ENCODE assay signal across 9 cellular contexts in genomic region chr1:39214021-39214713, GRCh38. TPM values are rescaled to one million over a fixed set of nuclear protein-coding genes. Genes with fewer than 3 reads are reported as not detected.
DNase-seq lines count a peak whose midpoint lies in the region; ATAC-seq lines count a peak whose summit lies in the region.
"Had no signal": no experiment of that assay in that cellular context is flagged by ENCODE, and none has a peak within 500 bp of the region (broad histone marks: within the 10 kb centered on the region; RNA-seq: fewer than 3 reads in every experiment).

No MANE protein-coding gene starts in this region.

- no peaks in the 10 kb centered on the region for H3K27me3 Mint-ChIP-seq in stimulated activated naive CD8-positive, alpha-beta T cell treated with anti-CD3 and anti-CD28 coated beads, Interleukin-15, Interleukin-2, amounts not matched to agents 100 ng/mL and 50 ng/mL, for 24 hours
- no peaks in the 10 kb centered on the region for H3K27me3 Mint-ChIP-seq in stimulated activated naive CD8-positive, alpha-beta T cell treated with anti-CD3 and anti-CD28 coated beads, Interleukin-15, amount 100 ng/mL, for 72 hours

- H3K4me3 Mint-ChIP-seq in stimulated activated naive CD8-positive, alpha-beta T cell treated with anti-CD3 and anti-CD28 coated beads, Interleukin-15, Interleukin-2, amounts not matched to agents 100 ng/mL and 50 ng/mL, for 24 hours, result peak overlapping the region; percentile 95
- H3K4me3 Mint-ChIP-seq in stimulated activated naive CD8-positive, alpha-beta T cell treated with anti-CD3 and anti-CD28 coated beads, Interleukin-15, amount 100 ng/mL, for 72 hours, result peak overlapping the region in 1 of 2 donors; percentile 86

- peaks cover 66% of the 10 kb centered on the region for H3K4me1 Mint-ChIP-seq in stimulated activated naive CD8-positive, alpha-beta T cell treated with anti-CD3 and anti-CD28 coated beads, Interleukin-15, Interleukin-2, amounts not matched to agents 100 ng/mL and 50 ng/mL, for 24 hours (ENCODE audit: low read depth)
- H3K4me1 Mint-ChIP-seq in stimulated activated naive CD8-positive, alpha-beta T cell treated with anti-CD3 and anti-CD28 coated beads, Interleukin-15, amount 100 ng/mL, for 72 hours, result peaks cover 46% of the 10 kb centered on the region

- peak overlapping the region; percentile 77 to 91 for H3K27ac ChIP-seq in aorta (ENCODE audit: low read depth in 1 of 2, low read length in 2 of 2)

- no peaks in the 10 kb centered on the region for H3K27me3 ChIP-seq in aorta (ENCODE audit: control insufficient read depth in 1 of 2, insufficient read depth in 2 of 2, low read length in 1 of 2)

- no peaks in the 10 kb centered on the region for H3K9me3 ChIP-seq in aorta (ENCODE audit: control insufficient read depth, low read length)

- no peaks in the 10 kb centered on the region for H3K36me3 ChIP-seq in aorta (ENCODE audit: control insufficient read depth in 1 of 2, insufficient read depth in 2 of 2, low read length in 1 of 2)

- no peaks in the 10 kb centered on the region for H3K9me3 Mint-ChIP-seq in stimulated activated naive CD8-positive, alpha-beta T cell treated with anti-CD3 and anti-CD28 coated beads, Interleukin-15, Interleukin-2, amounts not matched to agents 100 ng/mL and 50 ng/mL, for 24 hours
- peaks cover 0 to 5% of the 10 kb centered on the region in 2 donors for H3K9me3 Mint-ChIP-seq in stimulated activated naive CD8-positive, alpha-beta T cell treated with anti-CD3 and anti-CD28 coated beads, Interleukin-15, amount 100 ng/mL, for 72 hours

- DNase-seq in stimulated activated naive CD8-positive, alpha-beta T cell treated with anti-CD3 and anti-CD28 coated beads, Interleukin-15, amount 100 ng/mL, for 72 hours, result no peak
- DNase-seq in dermis blood vessel endothelial cell (peak; percentile 46), middle frontal gyrus (ENCODE audit: extremely low spot score, low spot score) (peak; percentile 47), aorta (no peak), NCI-H748 treated with DMSO at 0.1 percent for 48 hours (lab: John Stamatoyannopoulos, UW) (no peak), COR-L47 (lab: John Stamatoyannopoulos, UW) (no peak)
- DNase-seq: NCI-H69 had no signal

- intact Hi-C loops in aorta (cut with DNase I), result no loop called here

- no peak for ATAC-seq in stimulated activated naive CD8-positive, alpha-beta T cell treated with anti-CD3 and anti-CD28 coated beads, Interleukin-15, amount 100 ng/mL, for 72 hours
- ATAC-seq in aorta (ENCODE audit: low FRiP score), result peak; percentile 50
- ATAC-seq in HG03280 (IDR thresholded peaks at IDR 0.05; ENCODE audit: unreplicated experiment), result no peak

- peaks cover 14 to 17% of the 10 kb centered on the region in 2 donors for H3K4me1 ChIP-seq in aorta (ENCODE audit: control insufficient read depth in 1 of 2, insufficient read depth in 2 of 2, low read length in 2 of 2)

- H3K4me3 ChIP-seq in aorta (ENCODE audit: low read length in 2 of 2), result no peak overlapping the region

- H3K36me3 Mint-ChIP-seq in stimulated activated naive CD8-positive, alpha-beta T cell treated with anti-CD3 and anti-CD28 coated beads, Interleukin-15, Interleukin-2, amounts not matched to agents 100 ng/mL and 50 ng/mL, for 24 hours (ENCODE audit: low read depth), result peaks cover 12% of the 10 kb centered on the region

- H3K27ac Mint-ChIP-seq in stimulated activated naive CD8-positive, alpha-beta T cell treated with anti-CD3 and anti-CD28 coated beads, Interleukin-15, Interleukin-2, amounts not matched to agents 100 ng/mL and 50 ng/mL, for 24 hours, result peak overlapping the region; percentile 94
- H3K27ac Mint-ChIP-seq in stimulated activated naive CD8-positive, alpha-beta T cell treated with anti-CD3 and anti-CD28 coated beads, Interleukin-15, amount 100 ng/mL, for 72 hours, result peak overlapping the region in 1 of 2 donors; percentile 76

- 7 to 12% methylated on average over 7 of the region's 7 CpGs for WGBS in aorta, 2 donors

RNA-seq across cellular contexts. Expression of gene MACF1, which starts 9.7 kb away (rescaled TPM):
- total RNA-seq in dermis blood vessel endothelial cell, result 653 and 751 TPM in 2 replicates
- total RNA-seq in aorta, result 100 to 1,000 TPM; 613 to 785 TPM
- 100 to 1,000 TPM in 1 of 2 donors, 10 to 100 TPM in 1; 38.9 to 159 TPM for polyA plus RNA-seq in aorta

Comparison
In these comparisons a context has a peak if more than half of its experiments do, and no peak if none do; other contexts are left out.
1. DNase-seq: peak in dermis blood vessel endothelial cell (single experiment) and middle frontal gyrus (single experiment); none in stimulated activated naive CD8-positive, alpha-beta T cell treated with anti-CD3 and anti-CD28 coated beads, Interleukin-15, amount 100 ng/mL, for 72 hours (0 of 2), aorta (0 of 2), NCI-H748 treated with DMSO at 0.1 percent for 48 hours (single experiment) and COR-L47 (single experiment).